ENCODE assay signal across 8 cellular contexts in the genomic region with DNA sequence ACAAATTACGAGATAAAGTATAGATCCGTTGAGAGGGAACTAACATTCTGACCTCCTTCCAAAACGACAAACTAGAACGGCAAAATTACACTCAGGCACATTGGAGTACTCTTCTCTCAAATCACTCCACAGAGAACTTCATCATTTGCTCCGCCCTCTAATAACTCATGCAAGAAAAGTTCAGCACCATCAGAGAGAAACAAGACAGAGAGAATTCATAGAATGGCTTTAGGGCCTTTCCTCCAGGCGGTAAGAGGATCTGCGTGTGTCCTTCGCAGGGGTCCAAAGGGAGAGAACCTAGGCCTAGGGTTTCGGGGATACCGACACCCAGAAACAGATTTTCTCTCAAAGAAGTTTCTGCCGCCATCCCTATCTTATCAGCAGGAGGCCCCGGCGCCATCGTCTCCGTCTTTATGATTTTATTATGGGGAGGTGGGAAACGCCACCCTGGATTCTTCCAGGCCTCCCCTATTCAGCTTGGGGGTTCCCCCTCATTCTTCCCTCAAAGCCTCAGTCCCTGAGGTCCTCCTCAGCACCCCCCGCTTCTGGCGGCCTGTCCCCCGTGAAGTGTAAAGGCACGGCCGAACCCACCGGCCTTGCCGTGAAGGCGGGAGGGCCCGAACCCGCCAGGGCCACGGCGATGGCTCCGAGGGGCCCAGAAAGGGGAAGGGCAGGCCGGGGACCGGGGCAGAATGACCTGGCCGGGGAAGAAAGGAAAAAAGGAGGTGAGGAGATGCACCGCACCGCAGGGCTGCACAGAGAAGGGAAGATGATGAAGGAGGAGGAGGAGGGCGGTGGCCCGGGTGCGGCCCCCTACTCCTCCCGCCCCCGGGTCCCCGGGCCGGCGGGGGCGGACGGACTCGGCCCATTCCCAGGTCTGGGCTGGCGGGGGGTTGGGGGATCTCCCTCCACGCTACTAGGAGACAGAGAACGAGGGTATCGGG. TPM values are rescaled to one million over a fixed set of nuclear protein-coding genes. Genes with fewer than 3 reads are reported as not detected.
DNase-seq lines count a peak whose midpoint lies in the region; ATAC-seq, FAIRE-seq and TF ChIP-seq lines count a peak whose summit lies in the region.

No MANE protein-coding gene starts in this region.

- H3K36me3 ChIP-seq in mucosa of rectum (ENCODE audit: control insufficient read depth in 2 of 2, insufficient read depth in 2 of 2, low read length in 2 of 2) (peaks cover 0 to 2% of the 10 kb centered on the region in 2 donors), thoracic aorta (no peaks in the 10 kb centered on the region)

- TF ChIP-seq POLR2A in A549 (IDR thresholded peaks at IDR 0.05; ENCODE audit: low read length) (no peak), GM12892 (IDR thresholded peaks at IDR 0.05; ENCODE audit: low read depth, low read length) (no peak), erythroblast (IDR thresholded peaks at IDR 0.05; ENCODE audit: low read length) (no peak)

- FAIRE-seq in A549 (lab: Jason Lieb, UNC) (no peak), GM12892 (lab: Jason Lieb, UNC) (peak; percentile 80)

- no peaks in the 10 kb centered on the region for H3K27me3 ChIP-seq in mucosa of rectum (ENCODE audit: control insufficient read depth in 2 of 2, insufficient read depth in 2 of 2, low read length in 2 of 2)
- no peaks in the 10 kb centered on the region for H3K27me3 ChIP-seq in thoracic aorta (replicated peaks; ENCODE audit: insufficient read depth)

- no peak for TF ChIP-seq RAD21 in A549 (conservative IDR thresholded peaks at IDR 0.05 in 1 of 2, IDR thresholded peaks at IDR 0.05 in 1 of 2)

- peak; percentile 23 to 31 for DNase-seq in A549 (ENCODE audit: low read depth in 1 of 2, low spot score in 1 of 2)
- peak; percentile 37 for DNase-seq in GM12892 (ENCODE audit: insufficient read length)
- DNase-seq in NCI-H2196 (lab: John Stamatoyannopoulos, UW; ENCODE audit: unreplicated experiment), result peak; percentile 39
- peak; percentile 73 for DNase-seq in activated CD8-positive, alpha-beta memory T cell treated with anti-CD3 and anti-CD28 coated beads for 24 hours
- DNase-seq in erythroblast (lab: John Stamatoyannopoulos, UW), result peak; percentile 70 to 79
- DNase-seq in thoracic aorta (ENCODE audit: low spot score), result no peak

- ATAC-seq in A549 (peak; percentile 49 to 62), HG02885 (IDR thresholded peaks at IDR 0.05; ENCODE audit: poor library complexity, unreplicated experiment) (peak; percentile 34), thoracic aorta (ENCODE audit: insufficient number of reproducible peaks, low FRiP score, low read depth) (peak; percentile 26)

- TF ChIP-seq EP300 in A549 (IDR thresholded peaks at IDR 0.05), result no peak

- CTCF ChIA-PET in A549 (lab: Yijun Ruan, JAX), result interaction anchor here (0.7 kb wide), 1 partner anchor 97 kb away, joined by 3 read pairs; no protein-coding TSS in a partner anchor

- POLR2A ChIA-PET in A549 (lab: Yijun Ruan, JAX), result interaction anchor here (0.6 to 1.4 kb wide), 6 partner anchors 69 to 436 kb away, joined by 3 to 4 read pairs (median 3); a partner anchor contains a TSS

- peak overlapping the region; percentile 91 to 95 for H3K9ac ChIP-seq in mucosa of rectum (ENCODE audit: low read depth in 1 of 2, low read length in 2 of 2)

- H3K9me3 ChIP-seq in A549 (no peaks in the 10 kb centered on the region), mucosa of rectum (ENCODE audit: control insufficient read depth in 2 of 2, low read length in 2 of 2) (no peaks in the 10 kb centered on the region), thoracic aorta (no peaks in the 10 kb centered on the region)

- TF ChIP-seq CTCF in A549 (IDR thresholded peaks at IDR 0.05) (no peak), thoracic aorta (IDR thresholded peaks at IDR 0.05) (no peak)

- peak overlapping the region; percentile 95 for H3K4me3 ChIP-seq in A549
- peak overlapping the region; percentile 94 to 97 for H3K4me3 ChIP-seq in mucosa of rectum (ENCODE audit: low read length in 2 of 2)
- peak overlapping the region; percentile 94 for H3K4me3 ChIP-seq in thoracic aorta

- WGBS in A549 (ENCODE audit: missing lambda C conversion rate), result 2% methylated on average over 25 of the region's 49 CpGs

- H3K4me2 ChIP-seq in A549, result peak overlapping the region; percentile 60

- H3K4me1 ChIP-seq in A549 (peaks cover 6% of the 10 kb centered on the region; the same call in 2 of the 3 replicates), mucosa of rectum (ENCODE audit: control insufficient read depth in 2 of 2, insufficient read depth in 2 of 2, low read length in 2 of 2) (peaks cover 0 to 7% of the 10 kb centered on the region in 2 donors), thoracic aorta (ENCODE audit: control insufficient read depth in 1 of 2, low read depth in 2 of 2) (peaks cover 13% of the 10 kb centered on the region in 2 donors)

- H3K27ac ChIP-seq in A549 (peak overlapping the region; percentile 85 to 94), mucosa of rectum (ENCODE audit: low read depth in 2 of 2, low read length in 2 of 2) (peak overlapping the region; percentile 82 to 86), thoracic aorta (peak overlapping the region; percentile 80 to 86)

TF ChIP-seq in A549, 52 proteins besides CTCF, POLR2A, EP300 and RAD21:
- TF ChIP-seq PHF8 (IDR thresholded peaks at IDR 0.05; ENCODE audit: borderline replicate concordance, low read depth) (no peak; the same call in 1 of the 2 replicates), JUNB (IDR thresholded peaks at IDR 0.05) (no peak), NR3C1 (IDR thresholded peaks at IDR 0.05) (no peak), JUN (IDR thresholded peaks at IDR 0.05) (no peak), SMC3 (IDR thresholded peaks at IDR 0.05) (no peak), TP53 (CRISPR knock-in tag; IDR thresholded peaks at IDR 0.05) (no peak), MAFK (IDR thresholded peaks at IDR 0.05; ENCODE audit: partially characterized antibody) (no peak), GATA3 (IDR thresholded peaks at IDR 0.05; ENCODE audit: borderline replicate concordance) (no peak), HOXA7 (CRISPR knock-in tag; IDR thresholded peaks at IDR 0.05) (no peak), NPAS2 (CRISPR knock-in tag; IDR thresholded peaks at IDR 0.05; ENCODE audit: borderline replicate concordance) (no peak), KDM5A (IDR thresholded peaks at IDR 0.05) (no peak)
- TF ChIP-seq, protein P1, sequence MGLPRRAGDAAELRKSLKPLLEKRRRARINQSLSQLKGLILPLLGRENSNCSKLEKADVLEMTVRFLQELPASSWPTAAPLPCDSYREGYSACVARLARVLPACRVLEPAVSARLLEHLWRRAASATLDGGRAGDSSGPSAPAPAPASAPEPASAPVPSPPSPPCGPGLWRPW (IDR thresholded peaks at IDR 0.05), result no peak

RNA-seq across cellular contexts. Expression of a gene that starts 0.8 kb away (rescaled TPM):
- polyA plus RNA-seq in A549 (2011; rRNA removed), result 14.2 and 14.5 TPM in 2 replicates
- polyA plus RNA-seq in A549 (2012; cell fraction: cytosol; rRNA removed), result 3.5 TPM in 2 replicates
- 1.6 and 2.7 TPM in 2 replicates for polyA plus RNA-seq in A549 (2012; cell fraction: nucleus; rRNA removed)
- polyA plus RNA-seq in A549 (2017; fragmentation: RNase III; extraction: RNeasy Plus Mini Kit Qiagen cat#74134 plus additional on column Dnase treatment), result 7.5 to 7.9 TPM (median 7.9 TPM) in 3 replicates
- 11.5 and 12.2 TPM in 2 replicates for polyA minus RNA-seq in A549 (2011; rRNA and poly(A)+ RNA removed)
- 22.3 TPM for polyA plus RNA-seq in GM12892 (2012; ENCODE audit: missing spikeins)
- 10 to 100 TPM; 21.1 to 22.2 TPM for total RNA-seq in thoracic aorta
